Comparison of ENCODE assay signal across 8 cellular contexts in genomic region chr19:2841858-2842574, GRCh38. TPM values are rescaled to one million over a fixed set of nuclear protein-coding genes. Genes with fewer than 3 reads are reported as not detected.
DNase-seq lines count a peak whose midpoint lies in the region; ATAC-seq and TF ChIP-seq lines count a peak whose summit lies in the region.

No MANE protein-coding gene starts in this region.

- H3K9me2 ChIP-seq in OCI-LY1 (ENCODE audit: low read depth, low read length) = no peaks in the 10 kb centered on the region

- H3K4me1 ChIP-seq in OCI-LY1 (ENCODE audit: insufficient read depth, low read length, severe bottlenecking) = peaks cover 6% of the 10 kb centered on the region
- H3K4me1 ChIP-seq in neuronal stem cell (ENCODE audit: control insufficient read depth in 2 of 2, insufficient read depth in 1 of 2, low read depth in 1 of 2, low read length in 2 of 2) = peaks cover 0 to 2% of the 10 kb centered on the region in 2 donors

- H3K4me3 ChIP-seq in OCI-LY1 (ENCODE audit: low read depth, low read length, poor library complexity, severe bottlenecking) (peak overlapping the region; percentile 67), epithelial cell of esophagus (ENCODE audit: low read length) (peak overlapping the region; percentile 75), neuronal stem cell (ENCODE audit: low read length in 2 of 2) (peak overlapping the region; percentile 97 to 98)

- H3K18ac ChIP-seq in neuronal stem cell (ENCODE audit: low read length) = peak overlapping the region; percentile 87

- H4K8ac ChIP-seq in neuronal stem cell (ENCODE audit: low read depth, low read length) = no peak overlapping the region

- TF ChIP-seq CTCF in OCI-LY1 (IDR thresholded peaks at IDR 0.05; ENCODE audit: low read length) = no peak
- TF ChIP-seq CTCF in epithelial cell of esophagus (IDR thresholded peaks at IDR 0.05; ENCODE audit: insufficient read depth, low read depth, low read length, missing control alignments) = no peak

- H3K4me2 ChIP-seq in OCI-LY1 (ENCODE audit: low read length) = peak overlapping the region; percentile 67
- H3K4me2 ChIP-seq in neuronal stem cell (ENCODE audit: insufficient read depth, low read length, poor library complexity, severe bottlenecking) = peak overlapping the region; percentile 73

- no peak overlapping the region for H2AFZ ChIP-seq in OCI-LY1 (ENCODE audit: low read length)
- peak overlapping the region; percentile 100 for H2AFZ ChIP-seq in neuronal stem cell (ENCODE audit: low read length)

- DNase-seq in Right ventricle myocardium inferior (ENCODE audit: missing footprints) (peak; percentile 68), Right ventricle myocardium superior (no peak), epithelial cell of esophagus (ENCODE audit: low read depth) (no peak), neuronal stem cell (ENCODE audit: low spot score) (no peak), HUDEP-2 (lab: John Stamatoyannopoulos, UW; ENCODE audit: unreplicated experiment in 76 of 76) (no peak), NCI-H524 (lab: John Stamatoyannopoulos, UW) (no peak), anterior cingulate cortex (lab: John Stamatoyannopoulos, UW) (no peak)

- H3K27me3 ChIP-seq in OCI-LY1 (ENCODE audit: insufficient read depth, low read length) (no peaks in the 10 kb centered on the region; the same call in 1 of the 2 replicates), neuronal stem cell (ENCODE audit: control insufficient read depth in 3 of 3, insufficient read depth in 3 of 3, low read depth in 1 of 3, low read length in 3 of 3) (peaks cover 0 to 6% (median 0%) of the 10 kb centered on the region in 3 experiments)

- no peak overlapping the region for H2BK15ac ChIP-seq in neuronal stem cell (ENCODE audit: low read length)

- no peak overlapping the region for H3K14ac ChIP-seq in neuronal stem cell (ENCODE audit: low read length)

- no peaks in the 10 kb centered on the region for H3F3A ChIP-seq in OCI-LY1 (ENCODE audit: insufficient read depth, low read length)

- no peaks in the 10 kb centered on the region for H4K20me1 ChIP-seq in OCI-LY1 (ENCODE audit: insufficient read depth, low read length)

- H3K4ac ChIP-seq in neuronal stem cell (ENCODE audit: low read length) = no peak overlapping the region

- intact Hi-C loops in Right ventricle myocardium inferior (cut with DNase I) (loop anchor here (5.0 kb wide), 1 partner anchor 105 kb away; no protein-coding TSS in a partner anchor), Right ventricle myocardium superior (cut with DNase I) (no loop called here)

- H3K9ac ChIP-seq in OCI-LY1 (ENCODE audit: low read length) (peak overlapping the region; percentile 58; the same call in 1 of the 2 replicates), neuronal stem cell (ENCODE audit: low read depth, low read length, poor library complexity) (peak overlapping the region; percentile 77)

- no CpG with 5 or more reads among the region's 62 CpGs for WGBS in neuronal stem cell (ENCODE audit: extremely low coverage in 2 of 2, insufficient read length in 2 of 2, insufficient replicate concordance in 1 of 2), 2 donors

- peak overlapping the region; percentile 63 for H2AK5ac ChIP-seq in neuronal stem cell (ENCODE audit: low read depth, low read length)

- peak overlapping the region; percentile 73 for H3K23ac ChIP-seq in neuronal stem cell (ENCODE audit: low read depth, low read length, poor library complexity)

- H3K36me3 ChIP-seq in OCI-LY1 (ENCODE audit: insufficient read depth, low read length) (no peaks in the 10 kb centered on the region; the same call in 1 of the 2 replicates), neuronal stem cell (replicated peaks in 1 of 2; ENCODE audit: control insufficient read depth in 2 of 2, insufficient read depth in 2 of 2, low read length in 2 of 2) (peaks cover 2 to 24% of the 10 kb centered on the region in 2 donors)

- 0 out of 2 replicates have a peak, but pooled peaks cover 3% of the 10 kb centered on the region for H3K9me3 ChIP-seq in OCI-LY1 (ENCODE audit: low read length)
- peaks cover 16 to 64% of the 10 kb centered on the region in 2 donors for H3K9me3 ChIP-seq in neuronal stem cell (replicated peaks in 1 of 2; ENCODE audit: control insufficient read depth in 2 of 2, insufficient read depth in 1 of 2, low read depth in 1 of 2, low read length in 2 of 2)

- H2BK120ac ChIP-seq in neuronal stem cell (ENCODE audit: low read depth, low read length) = no peak overlapping the region

- H3K27ac ChIP-seq in OCI-LY1 (ENCODE audit: low read depth, low read length, poor library complexity, severe bottlenecking) = no peak overlapping the region
- no peak overlapping the region for H3K27ac ChIP-seq in neuronal stem cell (replicated peaks; ENCODE audit: low read length)

- ATAC-seq in Right ventricle myocardium inferior (no peak), Right ventricle myocardium superior (ENCODE audit: poor library complexity) (no peak)

- H3K79me1 ChIP-seq in neuronal stem cell (ENCODE audit: low read depth, low read length) = peaks cover 5% of the 10 kb centered on the region

- no peak overlapping the region for H4K91ac ChIP-seq in neuronal stem cell (ENCODE audit: low read depth, low read length, poor library complexity)

- peak overlapping the region; percentile 87 for H2BK5ac ChIP-seq in neuronal stem cell (ENCODE audit: low read length)

- H3K79me2 ChIP-seq in OCI-LY1 (ENCODE audit: insufficient read depth, low read length) = no peaks in the 10 kb centered on the region

- H2BK12ac ChIP-seq in neuronal stem cell (ENCODE audit: low read length) = no peak overlapping the region

RNA-seq across cellular contexts. Expression of gene ZNF555, which starts 0.7 kb away (rescaled TPM):
- total RNA-seq in Right ventricle myocardium inferior (8.9 TPM), Right ventricle myocardium superior (7.7 TPM)
- polyA plus RNA-seq in neuronal stem cell (2013, experiment 1 of 2) = 4.9 TPM
- 4.8 TPM for polyA plus RNA-seq in neuronal stem cell (2013, experiment 2 of 2)

RNA-seq across cellular contexts. Expression of gene ZNF554, which starts 22.3 kb away (rescaled TPM):
- total RNA-seq in Right ventricle myocardium inferior (3.7 TPM), Right ventricle myocardium superior (4.3 TPM)
- 4.6 TPM for polyA plus RNA-seq in neuronal stem cell (2013, experiment 1 of 2)
- polyA plus RNA-seq in neuronal stem cell (2013, experiment 2 of 2) = 4.5 TPM

RNA-seq across cellular contexts. Expression of gene ZNF556, which starts 25.1 kb away (rescaled TPM):
- total RNA-seq in Right ventricle myocardium inferior (not detected), Right ventricle myocardium superior (not detected)
- polyA plus RNA-seq in neuronal stem cell (2013, experiment 1 of 2) = 0.07 TPM
- polyA plus RNA-seq in neuronal stem cell (2013, experiment 2 of 2) = 0.07 TPM

RNA-seq across cellular contexts. Expression of gene THOP1, which starts 56.7 kb away (rescaled TPM):
- 54.8 TPM for total RNA-seq in Right ventricle myocardium inferior
- total RNA-seq in Right ventricle myocardium superior = 52.6 TPM
- polyA plus RNA-seq in neuronal stem cell (2013, experiment 1 of 2) = 82.0 TPM
- polyA plus RNA-seq in neuronal stem cell (2013, experiment 2 of 2) = 74.8 TPM

RNA-seq across cellular contexts. Expression of gene ZNF57, which starts 58.7 kb away (rescaled TPM):
- total RNA-seq in Right ventricle myocardium inferior = 5.1 TPM
- 3.5 TPM for total RNA-seq in Right ventricle myocardium superior
- polyA plus RNA-seq in neuronal stem cell (2013, experiment 1 of 2) = 2.5 TPM
- polyA plus RNA-seq in neuronal stem cell (2013, experiment 2 of 2) = 2.5 TPM
